Comparison of ENCODE assay signal across 2 cellular contexts in the genomic region with DNA sequence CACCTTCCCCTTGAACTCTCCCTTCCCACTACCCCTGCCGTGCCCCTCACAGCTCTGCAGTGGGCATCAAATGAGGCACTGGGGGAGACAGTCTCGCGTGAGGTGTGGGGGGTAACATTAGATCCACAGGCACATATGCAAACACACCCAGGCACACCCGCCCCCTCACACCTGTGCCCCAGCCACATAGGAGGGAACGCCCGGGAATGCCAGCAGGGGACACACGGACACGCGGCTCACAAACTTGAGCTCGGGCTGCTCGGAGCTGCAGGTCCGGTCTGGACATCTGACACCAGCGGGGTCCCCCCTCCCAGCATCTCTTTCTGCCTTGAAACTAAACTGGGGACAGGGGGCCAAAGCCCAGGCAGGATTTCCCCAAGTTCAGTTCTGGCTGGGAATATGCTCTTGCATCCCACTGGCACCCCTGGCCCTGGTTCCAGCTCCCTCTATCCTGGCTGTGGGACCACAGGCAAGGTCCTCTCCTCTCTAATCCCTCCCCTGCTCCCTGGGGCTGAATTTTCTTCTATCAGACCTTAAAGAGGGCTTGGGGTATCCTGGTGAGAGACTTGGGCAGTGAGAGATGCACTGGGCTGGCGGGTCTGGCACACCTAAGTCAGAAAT.
TF ChIP-seq lines count a peak whose summit lies in the region.

No MANE protein-coding gene starts in this region.

TF ChIP-seq in HEK293T, 16 proteins besides CTCF, POLR2A, EP300 and RAD21 (continued from another document):
- TF ChIP-seq PKNOX1 (IDR thresholded peaks at IDR 0.05) (no peak), NFRKB (IDR thresholded peaks at IDR 0.05) (no peak), TARDBP (IDR thresholded peaks at IDR 0.05) (no peak), FOXM1 (IDR thresholded peaks at IDR 0.05; ENCODE audit: borderline replicate concordance) (no peak), SUZ12 (IDR thresholded peaks at IDR 0.05) (no peak), FOXK2 (IDR thresholded peaks at IDR 0.05) (no peak), BHLHE40 (IDR thresholded peaks at IDR 0.05; ENCODE audit: borderline replicate concordance) (no peak)

TF ChIP-seq in H1, 55 proteins besides CTCF, POLR2A, EP300 and RAD21 (continued from another document):
- TF ChIP-seq TAF7 (optimal IDR thresholded peaks at IDR 0.05; ENCODE audit: borderline replicate concordance, low read depth, low read length), result no peak
- TF ChIP-seq GABPA (IDR thresholded peaks at IDR 0.05; ENCODE audit: borderline replicate concordance, insufficient read depth, low read length), result no peak
- no peak for TF ChIP-seq CBX8 (IDR thresholded peaks at IDR 0.05; ENCODE audit: borderline replicate concordance, low read depth, low read length)
- TF ChIP-seq NANOG (IDR thresholded peaks at IDR 0.05; ENCODE audit: insufficient read depth, low read depth, low read length, poor library complexity, severe bottlenecking), result no peak
- no peak for TF ChIP-seq CHD1 (IDR thresholded peaks at IDR 0.05; ENCODE audit: low read depth, low read length)
- no peak for TF ChIP-seq PHF8 (conservative IDR thresholded peaks at IDR 0.05; ENCODE audit: low read depth, low read length)
- TF ChIP-seq BCL11A (IDR thresholded peaks at IDR 0.05; ENCODE audit: low read depth in 2 of 2, low read length in 2 of 2), result no peak
- TF ChIP-seq EZH2 (IDR thresholded peaks at IDR 0.05; ENCODE audit: low read depth, low read length, severe bottlenecking), result no peak
- TF ChIP-seq, protein P1, sequence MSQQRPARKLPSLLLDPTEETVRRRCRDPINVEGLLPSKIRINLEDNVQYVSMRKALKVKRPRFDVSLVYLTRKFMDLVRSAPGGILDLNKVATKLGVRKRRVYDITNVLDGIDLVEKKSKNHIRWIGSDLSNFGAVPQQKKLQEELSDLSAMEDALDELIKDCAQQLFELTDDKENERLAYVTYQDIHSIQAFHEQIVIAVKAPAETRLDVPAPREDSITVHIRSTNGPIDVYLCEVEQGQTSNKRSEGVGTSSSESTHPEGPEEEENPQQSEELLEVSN (IDR thresholded peaks at IDR 0.05), result peak; percentile 49; the same call in 1 of the 2 replicates
- TF ChIP-seq MAX (IDR thresholded peaks at IDR 0.05), result peak; percentile 70
- TF ChIP-seq CREB1 (IDR thresholded peaks at IDR 0.05), result no peak
- TF ChIP-seq ATF3 (IDR thresholded peaks at IDR 0.05; ENCODE audit: insufficient read depth, low read depth, low read length), result no peak
- TF ChIP-seq RFX5 (IDR thresholded peaks at IDR 0.05; ENCODE audit: borderline replicate concordance, low read depth, low read length), result no peak
- TF ChIP-seq BACH1 (IDR thresholded peaks at IDR 0.05; ENCODE audit: low read length), result no peak
- TF ChIP-seq FOSL1 (IDR thresholded peaks at IDR 0.05; ENCODE audit: insufficient read depth, low read depth, low read length), result no peak
- 0 out of 2 replicates have a peak, but pooled peaks have one; percentile 15 for TF ChIP-seq SUZ12 (IDR thresholded peaks at IDR 0.05; ENCODE audit: low read length)
- no peak for TF ChIP-seq TBP (IDR thresholded peaks at IDR 0.05; ENCODE audit: low read depth, low read length)
- TF ChIP-seq MAFK (IDR thresholded peaks at IDR 0.05; ENCODE audit: low read depth, low read length), result no peak
- TF ChIP-seq CHD7 (IDR thresholded peaks at IDR 0.05; ENCODE audit: insufficient replicate concordance, low read length), result no peak
